In genomic region chr12:120742207-120742536, GRCh38 we compare ENCODE assay signal across 1 cellular context.
TF ChIP-seq lines count a peak whose summit lies in the region.

No MANE protein-coding gene starts in this region.

TF ChIP-seq in HepG2, 621 proteins besides CTCF, POLR2A, EP300 and RAD21 (continues in another document):
- TF ChIP-seq ZNF580 (CRISPR knock-in tag; IDR thresholded peaks at IDR 0.05; ENCODE audit: borderline replicate concordance, low read depth), result 0 out of 2 replicates have a peak, but pooled peaks have one; percentile 34
- TF ChIP-seq CBX2 (IDR thresholded peaks at IDR 0.05; ENCODE audit: low read depth, low read length), result no peak
- no peak for TF ChIP-seq CBX2 (CRISPR knock-in tag; IDR thresholded peaks at IDR 0.05; ENCODE audit: low read depth)
- TF ChIP-seq ZBTB38 (CRISPR knock-in tag; IDR thresholded peaks at IDR 0.05), result no peak
- peak; percentile 52; the same call in 1 of the 2 replicates for TF ChIP-seq HIC2 (CRISPR knock-in tag; IDR thresholded peaks at IDR 0.05; ENCODE audit: low read depth)
- TF ChIP-seq ZNF772 (CRISPR knock-in tag; IDR thresholded peaks at IDR 0.05), result no peak
- TF ChIP-seq GMEB1 (CRISPR knock-in tag; IDR thresholded peaks at IDR 0.05; ENCODE audit: borderline replicate concordance), result 0 out of 2 replicates have a peak, but pooled peaks have one; percentile 13
- no peak for TF ChIP-seq TAF1 (CRISPR knock-in tag; IDR thresholded peaks at IDR 0.05)
- TF ChIP-seq MED1 (CRISPR knock-in tag; IDR thresholded peaks at IDR 0.05), result peak; percentile 47; the same call in 1 of the 2 replicates
- no peak for TF ChIP-seq ZNF101 (CRISPR knock-in tag; IDR thresholded peaks at IDR 0.05; ENCODE audit: borderline replicate concordance, low read depth)
- 0 out of 2 replicates have a peak, but pooled peaks have one; percentile 27 for TF ChIP-seq ZBTB7B (CRISPR knock-in tag; IDR thresholded peaks at IDR 0.05)
- TF ChIP-seq HDAC2 (CRISPR knock-in tag; IDR thresholded peaks at IDR 0.05), result no peak
- TF ChIP-seq CAMTA2 (CRISPR knock-in tag; IDR thresholded peaks at IDR 0.05; ENCODE audit: borderline replicate concordance), result 0 out of 2 replicates have a peak, but pooled peaks have one; percentile 22
- 0 out of 2 replicates have a peak, but pooled peaks have one; percentile 27 for TF ChIP-seq GATAD2A (CRISPR knock-in tag; IDR thresholded peaks at IDR 0.05)
- TF ChIP-seq HNF4G (IDR thresholded peaks at IDR 0.05; ENCODE audit: borderline replicate concordance, low read depth, low read length), result no peak
- TF ChIP-seq HNF4G (CRISPR knock-in tag; IDR thresholded peaks at IDR 0.05; ENCODE audit: borderline replicate concordance, low read depth), result no peak
- no peak for TF ChIP-seq GATA4 (IDR thresholded peaks at IDR 0.05; ENCODE audit: borderline replicate concordance, low read depth)
- no peak for TF ChIP-seq SMYD3 (CRISPR knock-in tag; IDR thresholded peaks at IDR 0.05)
- TF ChIP-seq, protein P1, sequence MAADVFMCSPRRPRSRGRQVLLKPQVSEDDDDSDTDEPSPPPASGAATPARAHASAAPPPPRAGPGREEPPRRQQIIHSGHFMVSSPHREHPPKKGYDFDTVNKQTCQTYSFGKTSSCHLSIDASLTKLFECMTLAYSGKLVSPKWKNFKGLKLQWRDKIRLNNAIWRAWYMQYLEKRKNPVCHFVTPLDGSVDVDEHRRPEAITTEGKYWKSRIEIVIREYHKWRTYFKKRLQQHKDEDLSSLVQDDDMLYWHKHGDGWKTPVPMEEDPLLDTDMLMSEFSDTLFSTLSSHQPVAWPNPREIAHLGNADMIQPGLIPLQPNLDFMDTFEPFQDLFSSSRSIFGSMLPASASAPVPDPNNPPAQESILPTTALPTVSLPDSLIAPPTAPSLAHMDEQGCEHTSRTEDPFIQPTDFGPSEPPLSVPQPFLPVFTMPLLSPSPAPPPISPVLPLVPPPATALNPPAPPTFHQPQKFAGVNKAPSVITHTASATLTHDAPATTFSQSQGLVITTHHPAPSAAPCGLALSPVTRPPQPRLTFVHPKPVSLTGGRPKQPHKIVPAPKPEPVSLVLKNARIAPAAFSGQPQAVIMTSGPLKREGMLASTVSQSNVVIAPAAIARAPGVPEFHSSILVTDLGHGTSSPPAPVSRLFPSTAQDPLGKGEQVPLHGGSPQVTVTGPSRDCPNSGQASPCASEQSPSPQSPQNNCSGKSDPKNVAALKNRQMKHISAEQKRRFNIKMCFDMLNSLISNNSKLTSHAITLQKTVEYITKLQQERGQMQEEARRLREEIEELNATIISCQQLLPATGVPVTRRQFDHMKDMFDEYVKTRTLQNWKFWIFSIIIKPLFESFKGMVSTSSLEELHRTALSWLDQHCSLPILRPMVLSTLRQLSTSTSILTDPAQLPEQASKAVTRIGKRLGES (CRISPR knock-in tag; IDR thresholded peaks at IDR 0.05; ENCODE audit: borderline replicate concordance), result no peak
- TF ChIP-seq ZNF331 (CRISPR knock-in tag; IDR thresholded peaks at IDR 0.05), result 0 out of 2 replicates have a peak, but pooled peaks have one; percentile 1
- TF ChIP-seq UBTF (CRISPR knock-in tag; IDR thresholded peaks at IDR 0.05), result no peak
- no peak for TF ChIP-seq SATB2 (CRISPR knock-in tag; IDR thresholded peaks at IDR 0.05)
- no peak for TF ChIP-seq ZSCAN9 (CRISPR knock-in tag; IDR thresholded peaks at IDR 0.05; ENCODE audit: borderline replicate concordance)
- no peak for TF ChIP-seq ZHX1 (CRISPR knock-in tag; IDR thresholded peaks at IDR 0.05; ENCODE audit: low read depth)
- TF ChIP-seq ZBTB7A (CRISPR knock-in tag; IDR thresholded peaks at IDR 0.05), result no peak
- TF ChIP-seq SMAD3 (CRISPR knock-in tag; IDR thresholded peaks at IDR 0.05), result no peak
- no peak for TF ChIP-seq ZNF891 (CRISPR knock-in tag; IDR thresholded peaks at IDR 0.05)
- no peak for TF ChIP-seq ZNF501 (CRISPR knock-in tag; IDR thresholded peaks at IDR 0.05)
- TF ChIP-seq, protein P2, sequence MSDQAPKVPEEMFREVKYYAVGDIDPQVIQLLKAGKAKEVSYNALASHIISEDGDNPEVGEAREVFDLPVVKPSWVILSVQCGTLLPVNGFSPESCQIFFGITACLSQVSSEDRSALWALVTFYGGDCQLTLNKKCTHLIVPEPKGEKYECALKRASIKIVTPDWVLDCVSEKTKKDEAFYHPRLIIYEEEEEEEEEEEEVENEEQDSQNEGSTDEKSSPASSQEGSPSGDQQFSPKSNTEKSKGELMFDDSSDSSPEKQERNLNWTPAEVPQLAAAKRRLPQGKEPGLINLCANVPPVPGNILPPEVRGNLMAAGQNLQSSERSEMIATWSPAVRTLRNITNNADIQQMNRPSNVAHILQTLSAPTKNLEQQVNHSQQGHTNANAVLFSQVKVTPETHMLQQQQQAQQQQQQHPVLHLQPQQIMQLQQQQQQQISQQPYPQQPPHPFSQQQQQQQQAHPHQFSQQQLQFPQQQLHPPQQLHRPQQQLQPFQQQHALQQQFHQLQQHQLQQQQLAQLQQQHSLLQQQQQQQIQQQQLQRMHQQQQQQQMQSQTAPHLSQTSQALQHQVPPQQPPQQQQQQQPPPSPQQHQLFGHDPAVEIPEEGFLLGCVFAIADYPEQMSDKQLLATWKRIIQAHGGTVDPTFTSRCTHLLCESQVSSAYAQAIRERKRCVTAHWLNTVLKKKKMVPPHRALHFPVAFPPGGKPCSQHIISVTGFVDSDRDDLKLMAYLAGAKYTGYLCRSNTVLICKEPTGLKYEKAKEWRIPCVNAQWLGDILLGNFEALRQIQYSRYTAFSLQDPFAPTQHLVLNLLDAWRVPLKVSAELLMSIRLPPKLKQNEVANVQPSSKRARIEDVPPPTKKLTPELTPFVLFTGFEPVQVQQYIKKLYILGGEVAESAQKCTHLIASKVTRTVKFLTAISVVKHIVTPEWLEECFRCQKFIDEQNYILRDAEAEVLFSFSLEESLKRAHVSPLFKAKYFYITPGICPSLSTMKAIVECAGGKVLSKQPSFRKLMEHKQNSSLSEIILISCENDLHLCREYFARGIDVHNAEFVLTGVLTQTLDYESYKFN (CRISPR knock-in tag; conservative IDR thresholded peaks at IDR 0.05), result peak; percentile 37; the same call in 1 of the 2 replicates
- TF ChIP-seq, protein P3, sequence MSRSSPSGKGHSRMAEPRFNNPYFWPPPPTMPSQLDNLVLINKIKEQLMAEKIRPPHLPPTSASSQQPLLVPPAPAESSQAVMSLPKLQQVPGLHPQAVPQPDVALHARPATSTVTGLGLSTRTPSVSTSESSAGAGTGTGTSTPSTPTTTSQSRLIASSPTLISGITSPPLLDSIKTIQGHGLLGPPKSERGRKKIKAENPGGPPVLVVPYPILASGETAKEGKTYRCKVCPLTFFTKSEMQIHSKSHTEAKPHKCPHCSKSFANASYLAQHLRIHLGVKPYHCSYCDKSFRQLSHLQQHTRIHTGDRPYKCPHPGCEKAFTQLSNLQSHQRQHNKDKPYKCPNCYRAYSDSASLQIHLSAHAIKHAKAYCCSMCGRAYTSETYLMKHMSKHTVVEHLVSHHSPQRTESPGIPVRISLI (CRISPR knock-in tag; IDR thresholded peaks at IDR 0.05; ENCODE audit: borderline replicate concordance), result 0 out of 2 replicates have a peak, but pooled peaks have one; percentile 17
- TF ChIP-seq ZNF629 (CRISPR knock-in tag; conservative IDR thresholded peaks at IDR 0.05), result 0 out of 2 replicates have a peak, but pooled peaks have one; percentile 3
- peak; percentile 1; the same call in 1 of the 2 replicates for TF ChIP-seq ZMYM4 (CRISPR knock-in tag; IDR thresholded peaks at IDR 0.05)
- peak; percentile 3; the same call in 1 of the 2 replicates for TF ChIP-seq HDAC1 (CRISPR knock-in tag; IDR thresholded peaks at IDR 0.05)
- TF ChIP-seq NFYB (CRISPR knock-in tag; IDR thresholded peaks at IDR 0.05), result no peak
- TF ChIP-seq NCOR1 (IDR thresholded peaks at IDR 0.05; ENCODE audit: borderline replicate concordance, low read length), result peak; percentile 21; the same call in 1 of the 2 replicates
- no peak for TF ChIP-seq MTA1 (CRISPR knock-in tag; IDR thresholded peaks at IDR 0.05; ENCODE audit: borderline replicate concordance)
- TF ChIP-seq, protein P4, sequence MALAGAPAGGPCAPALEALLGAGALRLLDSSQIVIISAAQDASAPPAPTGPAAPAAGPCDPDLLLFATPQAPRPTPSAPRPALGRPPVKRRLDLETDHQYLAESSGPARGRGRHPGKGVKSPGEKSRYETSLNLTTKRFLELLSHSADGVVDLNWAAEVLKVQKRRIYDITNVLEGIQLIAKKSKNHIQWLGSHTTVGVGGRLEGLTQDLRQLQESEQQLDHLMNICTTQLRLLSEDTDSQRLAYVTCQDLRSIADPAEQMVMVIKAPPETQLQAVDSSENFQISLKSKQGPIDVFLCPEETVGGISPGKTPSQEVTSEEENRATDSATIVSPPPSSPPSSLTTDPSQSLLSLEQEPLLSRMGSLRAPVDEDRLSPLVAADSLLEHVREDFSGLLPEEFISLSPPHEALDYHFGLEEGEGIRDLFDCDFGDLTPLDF (CRISPR knock-in tag; IDR thresholded peaks at IDR 0.05), result 0 out of 2 replicates have a peak, but pooled peaks have one; percentile 30
- TF ChIP-seq ZKSCAN5 (CRISPR knock-in tag; IDR thresholded peaks at IDR 0.05), result no peak
- 0 out of 2 replicates have a peak, but pooled peaks have one; percentile 35 for TF ChIP-seq PHF20 (CRISPR knock-in tag; IDR thresholded peaks at IDR 0.05)
- TF ChIP-seq RXRB (CRISPR knock-in tag; IDR thresholded peaks at IDR 0.05; ENCODE audit: borderline replicate concordance), result 0 out of 2 replicates have a peak, but pooled peaks have one; percentile 21
- no peak for TF ChIP-seq SCMH1 (CRISPR knock-in tag; IDR thresholded peaks at IDR 0.05; ENCODE audit: borderline replicate concordance)
- peak; percentile 56; the same call in 1 of the 2 replicates for TF ChIP-seq ZFX (CRISPR knock-in tag; IDR thresholded peaks at IDR 0.05; ENCODE audit: low read depth)
- TF ChIP-seq KDM2A (CRISPR knock-in tag; IDR thresholded peaks at IDR 0.05; ENCODE audit: borderline replicate concordance, low read depth), result peak; percentile 11; the same call in 1 of the 2 replicates
- peak; percentile 41; the same call in 1 of the 2 replicates for TF ChIP-seq KDM5B (CRISPR knock-in tag; IDR thresholded peaks at IDR 0.05; ENCODE audit: borderline replicate concordance)
- no peak for TF ChIP-seq ARNT2 (CRISPR knock-in tag; IDR thresholded peaks at IDR 0.05; ENCODE audit: low read depth)
